Comparison of ENCODE assay signal across 8 cellular contexts in genomic region chr22:46052801-46053562, GRCh38.
DNase-seq lines count a peak whose midpoint lies in the region; ATAC-seq, FAIRE-seq and TF ChIP-seq lines count a peak whose summit lies in the region.

No MANE protein-coding gene starts in this region.

- no peak for ATAC-seq in HG03280 (IDR thresholded peaks at IDR 0.05; ENCODE audit: unreplicated experiment)

- TF ChIP-seq POLR2A in Peyer's patch (IDR thresholded peaks at IDR 0.05) = peak in 1 of 2 donors; percentile 5

- H3K4me3 ChIP-seq in Peyer's patch (peak overlapping the region; percentile 65 to 97 (median 70)), bronchial epithelial cell (ENCODE audit: low read depth, low read length) (peak overlapping the region; percentile 70), liver (ENCODE audit: low read depth in 1 of 3, low read length in 3 of 3) (peak overlapping the region; percentile 32 to 85 (median 46))

- H3K9me3 ChIP-seq in Peyer's patch (no peaks in the 10 kb centered on the region), liver (ENCODE audit: control insufficient read depth in 4 of 4, low read length in 3 of 4) (no peaks in the 10 kb centered on the region)

- no peaks in the 10 kb centered on the region for H3K36me3 ChIP-seq in Peyer's patch
- H3K36me3 ChIP-seq in bronchial epithelial cell (ENCODE audit: control insufficient read depth, insufficient read depth, low read length) = no peaks in the 10 kb centered on the region
- no peaks in the 10 kb centered on the region for H3K36me3 ChIP-seq in liver (ENCODE audit: control insufficient read depth in 4 of 4, insufficient read depth in 3 of 4, low read depth in 1 of 4, low read length in 3 of 4)

- H3K27me3 ChIP-seq in Peyer's patch (no peaks in the 10 kb centered on the region), bronchial epithelial cell (ENCODE audit: control insufficient read depth, insufficient read depth, low read length) (no peaks in the 10 kb centered on the region), liver (ENCODE audit: control insufficient read depth in 4 of 4, insufficient read depth in 4 of 4, low read length in 3 of 4) (no peaks in the 10 kb centered on the region)

- no peak for TF ChIP-seq RAD21 in liver (IDR thresholded peaks at IDR 0.05)

- FAIRE-seq in bronchial epithelial cell (lab: Jason Lieb, UNC) (no peak), D721Med (lab: Jason Lieb, UNC) (no peak)

- H3K27ac ChIP-seq in Peyer's patch (peak overlapping the region; percentile 96 to 99 (median 98)), liver (ENCODE audit: low read depth in 1 of 2, low read length in 2 of 2) (peak overlapping the region; percentile 88 to 89), substantia nigra (ENCODE audit: low read depth, low read length, poor library complexity, severe bottlenecking) (peak overlapping the region; percentile 100)

- peaks cover 0 to 60% (median 22%) of the 10 kb centered on the region in 4 donors for H3K4me1 ChIP-seq in Peyer's patch
- H3K4me1 ChIP-seq in liver (ENCODE audit: control insufficient read depth in 4 of 4, insufficient read depth in 4 of 4, low read length in 3 of 4) = peaks cover 8 to 48% (median 37%) of the 10 kb centered on the region in 4 donors

- 9% methylated on average over 26 of the region's 26 CpGs for WGBS in liver

- DNase-seq in SKM-1 treated with dmso at 0.1 percent for 144 hours (lab: John Stamatoyannopoulos, UW; ENCODE audit: unreplicated experiment) (peak; percentile 11), SKM-1 (lab: John Stamatoyannopoulos, UW; ENCODE audit: unreplicated experiment) (no peak), Peyer's patch (peak; percentile 47 to 69 (median 60)), bronchial epithelial cell (ENCODE audit: low read depth) (no peak), substantia nigra (lab: John Stamatoyannopoulos, UW) (peak in 3 of 49 donors; percentile 63 to 76 (median 71)), D721Med (ENCODE audit: insufficient read length, low spot score) (no peak)

- peak overlapping the region; percentile 37 to 62 for H3K9ac ChIP-seq in liver (ENCODE audit: low read depth in 1 of 2, low read length in 2 of 2)

- TF ChIP-seq CTCF in Peyer's patch (IDR thresholded peaks at IDR 0.05) (no peak), bronchial epithelial cell (IDR thresholded peaks at IDR 0.05; ENCODE audit: insufficient read depth, low read length, severe bottlenecking) (no peak), liver (IDR thresholded peaks at IDR 0.05; ENCODE audit: low read depth, low read length, missing input control) (no peak), D721Med (IDR thresholded peaks at IDR 0.05; ENCODE audit: insufficient read depth, missing control alignments) (no peak)

TF ChIP-seq in liver, 16 proteins besides CTCF, POLR2A, EP300 and RAD21:
- no peak for TF ChIP-seq ATF3 (IDR thresholded peaks at IDR 0.05)
- peak in 1 of 2 donors; percentile 30 for TF ChIP-seq EGR1 (IDR thresholded peaks at IDR 0.05; ENCODE audit: low read depth in 2 of 2)

Comparison
In these comparisons a context has a peak if more than half of its experiments do, and no peak if none do; other contexts are left out.
1. DNase-seq: peak in SKM-1 treated with dmso at 0.1 percent for 144 hours (single experiment) and Peyer's patch (3 of 3); none in SKM-1 (single experiment), bronchial epithelial cell (single experiment) and D721Med (single experiment).
2. Peak in every context shown above with its lines, with median percentiles within 50 percentile points of each other: H3K27ac ChIP-seq and H3K4me3 ChIP-seq.